12 cellular contexts compared by ENCODE assay signal in genomic region chr6:110884321-110884720, GRCh38. TPM values are rescaled to one million over a fixed set of nuclear protein-coding genes. Genes with fewer than 3 reads are reported as not detected.
DNase-seq lines count a peak whose midpoint lies in the region; ATAC-seq and TF ChIP-seq lines count a peak whose summit lies in the region.
"Had no signal": no experiment of that assay in that cellular context is flagged by ENCODE, and none has a peak within 500 bp of the region (broad histone marks: within the 10 kb centered on the region; RNA-seq: fewer than 3 reads in every experiment).

No MANE protein-coding gene starts in this region.

- H3K9me3 Mint-ChIP-seq in activated CD4-positive, alpha-beta T cell treated with anti-CD3 and anti-CD28 coated beads for 36 hours (ENCODE audit: low read depth), result no peaks in the 10 kb centered on the region
- H3K9me3 Mint-ChIP-seq in WTC11, result no peaks in the 10 kb centered on the region
- no peaks in the 10 kb centered on the region for H3K9me3 Mint-ChIP-seq in naive B cell

- H4K20me1 ChIP-seq in DND-41 (ENCODE audit: insufficient read depth, low read length), result peaks cover 99% of the 10 kb centered on the region

- no peak overlapping the region for H3K4me3 Mint-ChIP-seq in activated CD4-positive, alpha-beta T cell treated with anti-CD3 and anti-CD28 coated beads for 36 hours
- H3K4me3 Mint-ChIP-seq in WTC11, result peak overlapping the region; percentile 17; the same call in 1 of the 2 replicates
- peak overlapping the region in 5 of 8 donors; percentile 2 to 70 (median 34) for H3K4me3 Mint-ChIP-seq in naive B cell

- H3K27me3 ChIP-seq in DND-41 (ENCODE audit: insufficient read depth, low read length, poor library complexity), result no peaks in the 10 kb centered on the region
- H3K27me3 ChIP-seq: SJCRH30 had no signal

- no peak for TF ChIP-seq CTCF in DND-41 (IDR thresholded peaks at IDR 0.05; ENCODE audit: borderline replicate concordance, extremely low read depth, low read length, poor library complexity, severe bottlenecking)
- TF ChIP-seq CTCF in WTC11 (IDR thresholded peaks at IDR 0.05), result no peak
- TF ChIP-seq CTCF in RWPE1 (conservative IDR thresholded peaks at IDR 0.05; ENCODE audit: low read depth), result no peak

- ATAC-seq in activated CD4-positive, alpha-beta T cell treated with anti-CD3 and anti-CD28 coated beads for 36 hours, result no peak
- ATAC-seq in DND-41 (ENCODE audit: insufficient read depth, low read depth) (no peak), WTC11 (no peak), naive B cell (ENCODE audit: low read depth in 2 of 2) (peak in 1 of 2 donors; percentile 40)

- no peak for DNase-seq in activated CD4-positive, alpha-beta T cell treated with anti-CD3 and anti-CD28 coated beads for 36 hours
- DNase-seq in activated CD4-positive, alpha-beta T cell treated with anti-CD3 and anti-CD28 coated beads for 48 hours, result no peak
- no peak for DNase-seq in DND-41
- no peak for DNase-seq in WTC11 (ENCODE audit: low spot score)
- DNase-seq in naive B cell, result no peak
- no peak for DNase-seq in NCI-H1417 (lab: John Stamatoyannopoulos, UW)
- no peak for DNase-seq in RWPE1 (ENCODE audit: low spot score)
- DNase-seq in NCI-H526 treated with DMSO at 0.1 percent for 48 hours (lab: John Stamatoyannopoulos, UW), result no peak
- DNase-seq: MM.1S, NCI-H2081 treated with DMSO at 0.1 percent for 48 hours, SJCRH30, small intestine had no signal

- peaks cover 100% of the 10 kb centered on the region for H3K79me2 ChIP-seq in DND-41 (ENCODE audit: insufficient read depth, low read length)

- H3K36me3 Mint-ChIP-seq in activated CD4-positive, alpha-beta T cell treated with anti-CD3 and anti-CD28 coated beads for 36 hours (ENCODE audit: low read depth), result peaks cover 40% of the 10 kb centered on the region
- peaks cover 9% of the 10 kb centered on the region for H3K36me3 Mint-ChIP-seq in WTC11
- H3K36me3 Mint-ChIP-seq in naive B cell, result peaks cover 0 to 5% of the 10 kb centered on the region in 2 donors

- CTCF ChIA-PET in activated CD4-positive, alpha-beta T cell treated with anti-CD3 and anti-CD28 coated beads for 36 hours (lab: Charles Lee), result no interaction called here
- CTCF ChIA-PET in WTC11 (lab: Charles Lee), result no interaction called here
- CTCF ChIA-PET in RWPE1 (lab: Yijun Ruan, JAX), result no interaction called here

- H2AFZ ChIP-seq in DND-41 (ENCODE audit: low read depth, low read length), result no peak overlapping the region

- no peaks in the 10 kb centered on the region for H3K9me3 ChIP-seq in DND-41 (ENCODE audit: insufficient read depth, low read length, severe bottlenecking)
- H3K9me3 ChIP-seq: SJCRH30 had no signal

- H3K27ac ChIP-seq in DND-41 (ENCODE audit: low read length) (no peak overlapping the region), RWPE1 (no peak overlapping the region)
- H3K27ac ChIP-seq: SJCRH30 had no signal

- H3K9ac ChIP-seq in DND-41 (ENCODE audit: low read depth, low read length), result no peak overlapping the region

- H3K36me3 ChIP-seq in DND-41 (ENCODE audit: insufficient read depth, low read length), result peaks cover 18% of the 10 kb centered on the region; the same call in 1 of the 2 replicates

- no peak overlapping the region for H3K4me3 ChIP-seq in DND-41 (ENCODE audit: low read depth in 1 of 2, low read length in 2 of 2)
- H3K4me3 ChIP-seq: SJCRH30 had no signal

- H3K4me1 Mint-ChIP-seq in activated CD4-positive, alpha-beta T cell treated with anti-CD3 and anti-CD28 coated beads for 36 hours, result peaks cover 78% of the 10 kb centered on the region
- H3K4me1 Mint-ChIP-seq in WTC11, result peaks cover 77% of the 10 kb centered on the region
- H3K4me1 Mint-ChIP-seq in naive B cell, result peaks cover 47 to 84% (median 70%) of the 10 kb centered on the region in 3 donors

- peaks cover 44% of the 10 kb centered on the region for H3K4me1 ChIP-seq in DND-41 (ENCODE audit: insufficient read depth, low read length)
- H3K4me1 ChIP-seq: SJCRH30 had no signal

- H3K27ac Mint-ChIP-seq in activated CD4-positive, alpha-beta T cell treated with anti-CD3 and anti-CD28 coated beads for 36 hours, result peak overlapping the region; percentile 61
- H3K27ac Mint-ChIP-seq in WTC11 (peak overlapping the region; percentile 64), naive B cell (peak overlapping the region in 3 of 6 donors; percentile 7 to 95 (median 30))

- no peaks in the 10 kb centered on the region for H3K27me3 Mint-ChIP-seq in activated CD4-positive, alpha-beta T cell treated with anti-CD3 and anti-CD28 coated beads for 36 hours
- no peaks in the 10 kb centered on the region for H3K27me3 Mint-ChIP-seq in WTC11 (ENCODE audit: low read depth)
- H3K27me3 Mint-ChIP-seq in naive B cell, result no peaks in the 10 kb centered on the region

- peak overlapping the region; percentile 10; the same call in 1 of the 2 replicates for H3K4me2 ChIP-seq in DND-41 (ENCODE audit: insufficient read depth, low read length)

- intact Hi-C loops in activated CD4-positive, alpha-beta T cell treated with anti-CD3 and anti-CD28 coated beads for 36 hours (cut with DNase I, micrococcal nuclease), result no loop called here

- POLR2A ChIA-PET in activated CD4-positive, alpha-beta T cell treated with anti-CD3 and anti-CD28 coated beads for 36 hours (lab: Charles Lee), result no interaction called here
- POLR2A ChIA-PET in WTC11 (lab: Charles Lee), result interaction anchor here (2.5 kb wide), 1 partner anchor 69 kb away, joined by 6 read pairs; the partner anchor contains the start of gene CDK19
- POLR2A ChIA-PET in RWPE1 (lab: Yijun Ruan, JAX; ENCODE audit: low non-redundant PET), result no interaction called here

TF ChIP-seq in WTC11, 78 proteins besides CTCF, POLR2A, EP300 and RAD21:
- TF ChIP-seq CREB1 (CRISPR knock-in tag; IDR thresholded peaks at IDR 0.05) (no peak), RORB (CRISPR knock-in tag; IDR thresholded peaks at IDR 0.05) (no peak), FOXP1 (CRISPR knock-in tag; IDR thresholded peaks at IDR 0.05; ENCODE audit: borderline replicate concordance) (no peak)

RNA-seq across cellular contexts. Expression of gene AMD1, which starts 9.7 kb away (rescaled TPM):
- 100 to 1,000 TPM in 1 of 2 experiments, 10 to 100 TPM in 1; 90.5 to 127 TPM for total RNA-seq in activated CD4-positive, alpha-beta T cell treated with anti-CD3 and anti-CD28 coated beads for 36 hours
- total RNA-seq in WTC11 (2021), result 90.2 to 122 TPM (median 90.7 TPM) in 3 replicates
- polyA plus RNA-seq in naive B cell (ENCODE audit: low read depth in 6 of 6), result 10 to 100 TPM; 51.3 to 87.5 (median 66.3) TPM
